33 cellular contexts compared by ENCODE assay signal in the genomic region with DNA sequence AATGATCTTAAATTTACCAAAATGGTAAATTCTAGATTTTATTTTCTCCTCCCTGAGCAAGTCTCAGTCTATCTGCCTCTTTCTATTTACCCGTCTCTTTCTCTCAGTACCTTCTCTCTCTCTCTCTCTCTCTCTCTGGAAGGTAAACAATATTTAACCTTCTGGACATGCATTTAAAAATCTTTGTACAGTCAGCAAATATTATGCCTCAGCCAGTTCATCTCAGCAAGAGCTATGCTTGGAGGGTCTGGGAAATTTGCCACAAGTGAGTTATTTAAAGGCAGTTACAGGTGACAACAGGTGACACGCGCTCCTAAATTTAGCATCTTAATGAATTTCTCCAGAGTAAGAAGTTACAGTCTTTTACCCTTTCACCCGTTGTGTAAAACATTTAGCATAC. TPM values are rescaled to one million over a fixed set of nuclear protein-coding genes. Genes with fewer than 3 reads are reported as not detected.
DNase-seq lines count a peak whose midpoint lies in the region; ATAC-seq and TF ChIP-seq lines count a peak whose summit lies in the region.
"Had no signal": no experiment of that assay in that cellular context is flagged by ENCODE, and none has a peak within 500 bp of the region (broad histone marks: within the 10 kb centered on the region; RNA-seq: fewer than 3 reads in every experiment).

No MANE protein-coding gene starts in this region.

- H3K23ac ChIP-seq in IMR-90 (ENCODE audit: low read depth, low read length), result no peak overlapping the region

- no peak overlapping the region for H4K8ac ChIP-seq in IMR-90 (ENCODE audit: low read depth in 2 of 2, low read length in 2 of 2)

- TF ChIP-seq POLR2A in IMR-90 (IDR thresholded peaks at IDR 0.05; ENCODE audit: low read depth, low read length), result no peak

- POLR2A ChIA-PET in IMR-90 (lab: Charles Lee; ENCODE audit: unreplicated experiment), result no interaction called here
- POLR2A ChIA-PET in WTC11 (lab: Charles Lee), result no interaction called here

- H3K27ac Mint-ChIP-seq in WTC11, result peak overlapping the region; percentile 39; the same call in 1 of the 2 replicates
- H3K27ac Mint-ChIP-seq: activated CD4-positive, alpha-beta T cell treated with anti-CD3 and anti-CD28 coated beads for 36 hours; activated CD8-positive, alpha-beta T cell treated with anti-CD3 and anti-CD28 coated beads, Interleukin-2, amount 10 ng/mL, durations not matched to agents 7 days and 5 days; activated naive CD4-positive, alpha-beta T cell treated with anti-CD3 and anti-CD28 coated beads, Interleukin-2, amount 50 U/mL, for 72 hours; CD14-positive monocyte; stimulated activated naive CD8-positive, alpha-beta T cell treated with anti-CD3 and anti-CD28 coated beads, Interleukin-15, Interleukin-2, amounts not matched to agents 100 ng/mL and 50 ng/mL, for 24 hours; T-helper 2 cell treated with Interferon-gamma antibody and Interleukin-4, amounts not matched to agents 5 μg/mL and 100 μg/mL, for 36 hours had no signal

- H3K79me1 ChIP-seq in IMR-90 (ENCODE audit: low read depth in 1 of 2, low read length in 2 of 2), result no peaks in the 10 kb centered on the region

- H3K9me3 ChIP-seq in IMR-90 (ENCODE audit: control insufficient read depth, insufficient read depth, low read length), result no peaks in the 10 kb centered on the region
- H3K9me3 ChIP-seq: thoracic aorta, uterus had no signal

- H3K4me3 Mint-ChIP-seq in WTC11, result no peak overlapping the region
- H3K4me3 Mint-ChIP-seq: activated CD4-positive, alpha-beta T cell treated with anti-CD3 and anti-CD28 coated beads for 36 hours; activated CD8-positive, alpha-beta T cell treated with anti-CD3 and anti-CD28 coated beads, Interleukin-2, amount 10 ng/mL, durations not matched to agents 7 days and 5 days; CD14-positive monocyte; stimulated activated naive CD8-positive, alpha-beta T cell treated with anti-CD3 and anti-CD28 coated beads, Interleukin-15, Interleukin-2, amounts not matched to agents 100 ng/mL and 50 ng/mL, for 24 hours; T-helper 2 cell treated with Interferon-gamma antibody and Interleukin-4, amounts not matched to agents 5 μg/mL and 100 μg/mL, for 36 hours had no signal

- H3K14ac ChIP-seq in IMR-90 (replicated peaks; ENCODE audit: low read depth, low read length), result no peak overlapping the region

- H3K9ac ChIP-seq in IMR-90 (ENCODE audit: low read depth, low read length), result no peak overlapping the region

- H4K20me1 ChIP-seq in IMR-90 (ENCODE audit: insufficient read depth, low read length), result no peaks in the 10 kb centered on the region

- CTCF ChIA-PET in IMR-90 (lab: Yijun Ruan, JAX) (no interaction called here), WTC11 (lab: Charles Lee) (no interaction called here)

- no peak overlapping the region for H2BK20ac ChIP-seq in IMR-90 (ENCODE audit: low read depth, low read length)

- no peak overlapping the region for H2AK9ac ChIP-seq in IMR-90 (replicated peaks; ENCODE audit: low read depth, low read length, poor library complexity)

- H3K27me3 Mint-ChIP-seq in WTC11 (ENCODE audit: low read depth), result no peaks in the 10 kb centered on the region; the same call in 1 of the 2 replicates
- H3K27me3 Mint-ChIP-seq: activated CD4-positive, alpha-beta T cell treated with anti-CD3 and anti-CD28 coated beads for 36 hours; stimulated activated naive CD8-positive, alpha-beta T cell treated with anti-CD3 and anti-CD28 coated beads, Interleukin-15, Interleukin-2, amounts not matched to agents 100 ng/mL and 50 ng/mL, for 24 hours had no signal

- BruUV-seq in IMR-90 (replicated peaks; lab: Mats Ljungman, UMichigan), result no TSS peak

- dilution Hi-C loops in IMR-90 (cut with HindIII; ENCODE audit: low sequenced_read_pairs, unreplicated experiment), result no loop called here

- no peak overlapping the region for H3K18ac ChIP-seq in IMR-90 (ENCODE audit: low read depth, low read length)

- H3K4me3 ChIP-seq in IMR-90 (ENCODE audit: insufficient read depth, low read depth, low read length), result no peak overlapping the region
- H3K4me3 ChIP-seq: GM12878, MG63, smooth muscle cell, thoracic aorta, uterus had no signal

- TF ChIP-seq RAD21 in IMR-90 (IDR thresholded peaks at IDR 0.05; ENCODE audit: low read length), result no peak

- 71% methylated on average over 1 of the region's 4 CpGs; no CpG with 5 or more reads in 1 of the 2 experiments for WGBS in IMR-90 (ENCODE audit: extremely low coverage in 2 of 2, insufficient read length in 1 of 2), 2 experiments

- no peak overlapping the region for H4K5ac ChIP-seq in IMR-90 (ENCODE audit: low read depth, low read length)

- H2AFZ ChIP-seq in IMR-90 (replicated peaks; ENCODE audit: low read length, poor library complexity), result no peak overlapping the region

- no peak overlapping the region for H2BK120ac ChIP-seq in IMR-90 (ENCODE audit: low read depth, low read length)

- intact Hi-C loops in IMR-90 (cut with micrococcal nuclease), result no loop called here

- no peak overlapping the region for H3K4ac ChIP-seq in IMR-90 (ENCODE audit: low read depth, low read length)

- peaks cover 2% of the 10 kb centered on the region; the same call in 1 of the 2 replicates for H3K4me1 ChIP-seq in IMR-90 (ENCODE audit: control insufficient read depth, insufficient read depth, low read length)
- H3K4me1 ChIP-seq: uterus had no signal

- TF ChIP-seq CTCF in IMR-90 (conservative IDR thresholded peaks at IDR 0.05; ENCODE audit: low read depth, low read length), result no peak
- no peak for TF ChIP-seq CTCF in WTC11 (IDR thresholded peaks at IDR 0.05)

- peaks cover 2% of the 10 kb centered on the region; the same call in 1 of the 2 replicates for H3K27me3 ChIP-seq in IMR-90 (ENCODE audit: control insufficient read depth, insufficient read depth, low read length)
- H3K27me3 ChIP-seq: brain microvascular endothelial cell, MG63, uterus had no signal

- no peaks in the 10 kb centered on the region for H3K36me3 ChIP-seq in IMR-90 (ENCODE audit: control insufficient read depth, insufficient read depth, low read length)
- H3K36me3 ChIP-seq: brain microvascular endothelial cell, MG63, thoracic aorta, uterus had no signal

- no peak overlapping the region for H3K4me2 ChIP-seq in IMR-90 (ENCODE audit: low read depth, low read length)
- H3K4me2 ChIP-seq: smooth muscle cell had no signal

- H3K27ac ChIP-seq in IMR-90 (ENCODE audit: insufficient read depth, low read length), result no peak overlapping the region
- H3K27ac ChIP-seq: brain microvascular endothelial cell, uterus had no signal

- H2BK5ac ChIP-seq in IMR-90 (ENCODE audit: low read depth, low read length, poor library complexity, severe bottlenecking), result no peak overlapping the region

- no peak overlapping the region for H2BK15ac ChIP-seq in IMR-90 (ENCODE audit: low read depth, low read length)

- peak; percentile 16 for DNase-seq in DMS79 treated with DMSO at 0.1 percent for 48 hours (lab: John Stamatoyannopoulos, UW)
- no peak for DNase-seq in DMS79 (lab: John Stamatoyannopoulos, UW)
- no peak for DNase-seq in IMR-90
- DNase-seq in WTC11 (ENCODE audit: low spot score), result no peak
- DNase-seq in myocyte (ENCODE audit: low read depth), result peak; percentile 76
- no peak for DNase-seq in H4 (ENCODE audit: low spot score)
- no peak for DNase-seq in HPDE6-E6E7 (ENCODE audit: extremely low spot score)
- no peak for DNase-seq in hepatic stellate cell (ENCODE audit: low spot score)
- DNase-seq: 8988T; activated CD4-positive, alpha-beta T cell treated with anti-CD3 and anti-CD28 coated beads for 36 hours; activated CD8-positive, alpha-beta T cell treated with anti-CD3 and anti-CD28 coated beads, Interleukin-2, amount 10 ng/mL, durations not matched to agents 7 days and 5 days; activated effector memory CD4-positive, alpha-beta T cell treated with Interleukin-2 at 50 U/mL for 16 hours; amygdala; brain microvascular endothelial cell; EL; hippocampal formation; KG1; NCI-H1436; NCI-H2107; NCI-H510A; retina; SIG-M5; stimulated activated CD4-positive, alpha-beta T cell treated with anti-CD3 and anti-CD28 coated beads, Interleukin-1b, Interleukin-23, amount 100 ng/mL, for 48 hours; uterus had no signal

- ATAC-seq in IMR-90 (ENCODE audit: low read depth) (no peak), WTC11 (no peak)
- ATAC-seq: activated CD4-positive, alpha-beta T cell treated with anti-CD3 and anti-CD28 coated beads for 36 hours; activated CD8-positive, alpha-beta T cell treated with anti-CD3 and anti-CD28 coated beads, Interleukin-2, amount 10 ng/mL, durations not matched to agents 7 days and 5 days; activated naive CD4-positive, alpha-beta T cell treated with anti-CD3 and anti-CD28 coated beads, Interleukin-2, amount 50 U/mL, for 72 hours; GM12878; Panc1 had no signal

- in situ Hi-C loops in IMR-90 (cut with MboI; ENCODE audit: low sequenced_read_pairs), result no loop called here

- no peak overlapping the region for H4K91ac ChIP-seq in IMR-90 (ENCODE audit: insufficient read depth, low read depth, low read length)

- H3K56ac ChIP-seq in IMR-90 (ENCODE audit: extremely low read depth, insufficient read depth, low read length), result no peak overlapping the region

- peaks cover 21% of the 10 kb centered on the region for H3K9me3 Mint-ChIP-seq in WTC11

- no peak overlapping the region for H2AK5ac ChIP-seq in IMR-90 (ENCODE audit: low read depth, low read length)

- no peaks in the 10 kb centered on the region for H3K9me1 ChIP-seq in IMR-90 (ENCODE audit: insufficient read depth, low read length)

- no peaks in the 10 kb centered on the region; the same call in 1 of the 2 replicates for H3K4me1 Mint-ChIP-seq in WTC11
- H3K4me1 Mint-ChIP-seq: activated CD4-positive, alpha-beta T cell treated with anti-CD3 and anti-CD28 coated beads for 36 hours had no signal

- H3K36me3 Mint-ChIP-seq in WTC11, result peaks cover 16% of the 10 kb centered on the region

TF ChIP-seq in IMR-90, 13 proteins besides CTCF, POLR2A, EP300 and RAD21:
- TF ChIP-seq BHLHE40 (IDR thresholded peaks at IDR 0.05; ENCODE audit: low read depth, low read length) (no peak), MAFK (IDR thresholded peaks at IDR 0.05; ENCODE audit: low read depth, low read length) (peak; percentile 62)
TF ChIP-seq in IMR-90: peak in this region for 1.

TF ChIP-seq in WTC11, 78 proteins besides CTCF, POLR2A, EP300 and RAD21 (continues in another document):
- no peak for TF ChIP-seq GABPB1 (CRISPR knock-in tag; IDR thresholded peaks at IDR 0.05)
- no peak for TF ChIP-seq NR3C1 (CRISPR knock-in tag; conservative IDR thresholded peaks at IDR 0.05; ENCODE audit: low read depth)
- no peak for TF ChIP-seq EMX1 (CRISPR knock-in tag; IDR thresholded peaks at IDR 0.05)
- no peak for TF ChIP-seq GRHL2 (CRISPR knock-in tag; IDR thresholded peaks at IDR 0.05; ENCODE audit: insufficient replicate concordance, severe bottlenecking)
- TF ChIP-seq HMGA2 (CRISPR knock-in tag; IDR thresholded peaks at IDR 0.05), result no peak

RNA-seq across cellular contexts. Expression of a gene that starts 8.9 kb away (rescaled TPM):
- total RNA-seq in IMR-90 (2012; rRNA removed), result 33.1 and 39.6 TPM in 2 replicates
- 3.2 and 3.8 TPM in 2 replicates for polyA plus RNA-seq in IMR-90 (2012; rRNA removed)
- polyA plus RNA-seq in IMR-90 (2012; cell fraction: cytosol; rRNA removed), result 0.95 and 1.5 TPM in 2 replicates
- 1.0 and 5.5 TPM in 2 replicates for polyA plus RNA-seq in IMR-90 (2012; cell fraction: nucleus; rRNA removed; ENCODE audit: low replicate concordance)
- total RNA-seq in WTC11 (2021), result 16.9 to 22.8 TPM (median 20.3 TPM) in 3 replicates
- total RNA-seq in myocyte, result 50.6 and 56.3 TPM in 2 replicates
- 6.0 TPM for polyA plus RNA-seq in myocyte (2012)
- 22.5 and 28.2 TPM in 2 replicates for total RNA-seq in H4 (2014; rRNA removed; shearing (Covaris generic))

Comparison
In these comparisons a context has a peak if more than half of its experiments do, and no peak if none do; other contexts are left out.
1. DNase-seq: peak in DMS79 treated with DMSO at 0.1 percent for 48 hours (single experiment) and myocyte (single experiment); none in DMS79 (single experiment), IMR-90 (single experiment), WTC11 (single experiment), H4 (single experiment), HPDE6-E6E7 (single experiment) and hepatic stellate cell (single experiment).